Comparison of ENCODE assay signal across 14 cellular contexts in the genomic region with DNA sequence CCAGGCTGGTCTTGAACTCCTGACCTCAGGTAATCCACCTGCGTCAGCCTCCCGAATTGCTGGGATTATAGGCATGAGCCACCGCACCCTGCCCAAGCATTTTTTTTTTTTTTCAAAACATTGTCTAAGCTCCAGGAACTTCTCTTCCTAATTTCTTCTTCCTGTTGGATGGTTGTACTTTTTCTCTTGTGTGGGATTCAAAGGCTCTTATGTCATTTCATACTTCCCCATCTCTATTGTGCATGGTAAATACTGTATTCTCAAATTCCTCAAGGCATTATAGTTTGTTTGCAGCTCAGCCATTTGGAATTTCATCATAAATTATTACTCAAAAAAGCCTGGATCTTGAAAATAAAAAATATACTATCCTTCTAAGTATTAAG.
A peak's percentile ranks its signal among the peaks of the same experiment; 100 is the strongest.
DNase-seq lines count a peak whose midpoint lies in the region; ATAC-seq lines count a peak whose summit lies in the region.
"Had no signal": no experiment of that assay in that cellular context is flagged by ENCODE, and none has a peak within 500 bp of the region (broad histone marks: within the 10 kb centered on the region; RNA-seq: fewer than 3 reads in every experiment).

No MANE protein-coding gene starts in this region.

- in situ Hi-C loops in GM23248 (cut with MboI): no loop called here

- WGBS in GM23248 (ENCODE audit: low coverage in 1 of 2, low lambda C conversion rate in 2 of 2, missing lambda C conversion rate in 2 of 2), 2 experiments: 64 to 67% methylated on average over 3 of the region's 3 CpGs
- 100% methylated on average over 1 to 2 of the region's 3 CpGs for WGBS in mesodermal cell (ENCODE audit: insufficient coverage in 2 of 2), 2 experiments

- H3K4me2 ChIP-seq in GM23248 (ENCODE audit: unreplicated experiment): peak overlapping the region; percentile 50

- H3K9me3 Mint-ChIP-seq in activated CD4-positive, alpha-beta memory T cell treated with anti-CD3 and anti-CD28 coated beads for 36 hours: no peaks in the 10 kb centered on the region
- H3K9me3 Mint-ChIP-seq: CD4-positive, alpha-beta T cell; HFFc6 had no signal

- CTCF ChIA-PET in activated CD4-positive, alpha-beta memory T cell treated with anti-CD3 and anti-CD28 coated beads for 36 hours (lab: Charles Lee): no interaction called here

- DNase-seq in Right ventricle myocardium superior (no peak), Right ventricle myocardium inferior (ENCODE audit: missing footprints) (no peak), GM23248 (peak; percentile 20), dermis blood vessel endothelial cell (peak; percentile 36), NCI-H69 (lab: John Stamatoyannopoulos, UW) (no peak)
- DNase-seq in activated CD4-positive, alpha-beta memory T cell treated with anti-CD3 and anti-CD28 coated beads for 36 hours: no peak
- DNase-seq: CD4-positive, alpha-beta T cell; DMS79; HCEC 1CT; HFFc6 had no signal

- no peaks in the 10 kb centered on the region for H4K20me1 ChIP-seq in GM23248 (ENCODE audit: insufficient read depth)
- H4K20me1 ChIP-seq: BLaER1 treated with 17β-estradiol and CSF1 and Interleukin-3, amounts not matched to agents 10 nM and 100 nM had no signal

- no peak overlapping the region for H3K4me3 Mint-ChIP-seq in activated CD4-positive, alpha-beta memory T cell treated with anti-CD3 and anti-CD28 coated beads for 36 hours
- H3K4me3 Mint-ChIP-seq: CD4-positive, alpha-beta T cell; HFFc6 had no signal

- H3K9ac ChIP-seq in GM23248: 0 out of 2 replicates have a peak overlapping the region, but pooled peaks have one; percentile 16
- H3K9ac ChIP-seq: BLaER1 treated with 17β-estradiol and CSF1 and Interleukin-3, amounts not matched to agents 10 nM and 100 nM had no signal

- H3K27me3 Mint-ChIP-seq in activated CD4-positive, alpha-beta memory T cell treated with anti-CD3 and anti-CD28 coated beads for 36 hours: peaks cover 2% of the 10 kb centered on the region
- H3K27me3 Mint-ChIP-seq: CD4-positive, alpha-beta T cell had no signal

- no peaks in the 10 kb centered on the region for H3K79me2 ChIP-seq in GM23248 (ENCODE audit: insufficient read depth)

- H3K4me3 ChIP-seq in GM23248 (no peak overlapping the region), mesodermal cell (ENCODE audit: extremely low read depth, insufficient read depth, low read length, poor library complexity, severe bottlenecking) (no peak overlapping the region)
- H3K4me3 ChIP-seq: BLaER1 treated with 17β-estradiol and CSF1 and Interleukin-3, amounts not matched to agents 10 nM and 100 nM had no signal

- H3K9me2 ChIP-seq in GM23248 (ENCODE audit: insufficient read depth): no peaks in the 10 kb centered on the region

- POLR2A ChIA-PET in activated CD4-positive, alpha-beta memory T cell treated with anti-CD3 and anti-CD28 coated beads for 36 hours (lab: Charles Lee): no interaction called here

- H3F3A ChIP-seq in GM23248 (ENCODE audit: insufficient read depth): peaks cover 16% of the 10 kb centered on the region

- H3K4me1 Mint-ChIP-seq in activated CD4-positive, alpha-beta memory T cell treated with anti-CD3 and anti-CD28 coated beads for 36 hours (ENCODE audit: low read depth): peaks cover 13% of the 10 kb centered on the region

- H3K27ac Mint-ChIP-seq in activated CD4-positive, alpha-beta memory T cell treated with anti-CD3 and anti-CD28 coated beads for 36 hours: no peak overlapping the region
- H3K27ac Mint-ChIP-seq: CD4-positive, alpha-beta T cell; HFFc6 had no signal

- H3K27ac ChIP-seq in GM23248 (peak overlapping the region; percentile 63), mesodermal cell (ENCODE audit: low read depth, low read length, severe bottlenecking) (peak overlapping the region; percentile 19)
- H3K27ac ChIP-seq: 22Rv1; BLaER1 treated with 17β-estradiol and CSF1 and Interleukin-3, amounts not matched to agents 10 nM and 100 nM had no signal

- peaks cover 17% of the 10 kb centered on the region for H3K4me1 ChIP-seq in GM23248 (ENCODE audit: insufficient read depth)
- H3K4me1 ChIP-seq in mesodermal cell (ENCODE audit: control insufficient read depth, insufficient read depth, low read length, poor library complexity, severe bottlenecking): peaks cover 20% of the 10 kb centered on the region

- H3K27me3 ChIP-seq in GM23248 (replicated peaks; ENCODE audit: insufficient read depth): no peaks in the 10 kb centered on the region
- H3K27me3 ChIP-seq: BLaER1 treated with 17β-estradiol and CSF1 and Interleukin-3, amounts not matched to agents 10 nM and 100 nM had no signal

- H3K9me3 ChIP-seq in GM23248 (ENCODE audit: low read depth) (no peaks in the 10 kb centered on the region), mesodermal cell (ENCODE audit: control insufficient read depth, low read length) (no peaks in the 10 kb centered on the region)
- H3K9me3 ChIP-seq: BLaER1 treated with 17β-estradiol and CSF1 and Interleukin-3, amounts not matched to agents 10 nM and 100 nM had no signal

- no peaks in the 10 kb centered on the region for H3K36me3 ChIP-seq in GM23248 (ENCODE audit: low read depth)
- no peaks in the 10 kb centered on the region for H3K36me3 ChIP-seq in mesodermal cell (ENCODE audit: control insufficient read depth, insufficient read depth, low read length)
- H3K36me3 ChIP-seq: BLaER1 treated with 17β-estradiol and CSF1 and Interleukin-3, amounts not matched to agents 10 nM and 100 nM had no signal

- H2AFZ ChIP-seq in GM23248: peak overlapping the region; percentile 59

- intact Hi-C loops in Right ventricle myocardium superior (cut with DNase I) (no loop called here), Right ventricle myocardium inferior (cut with DNase I) (no loop called here)
- intact Hi-C loops in activated CD4-positive, alpha-beta memory T cell treated with anti-CD3 and anti-CD28 coated beads for 36 hours (cut with micrococcal nuclease): no loop called here

- ATAC-seq in Right ventricle myocardium superior (ENCODE audit: poor library complexity) (peak; percentile 18), Right ventricle myocardium inferior (no peak), GM18907 (IDR thresholded peaks at IDR 0.05; ENCODE audit: unreplicated experiment) (no peak)

- H3K36me3 Mint-ChIP-seq in activated CD4-positive, alpha-beta memory T cell treated with anti-CD3 and anti-CD28 coated beads for 36 hours: no peaks in the 10 kb centered on the region

Comparison
In these comparisons a context has a peak if more than half of its experiments do, and no peak if none do; other contexts are left out.
1. DNase-seq: peak in GM23248 (single experiment) and dermis blood vessel endothelial cell (single experiment); none in Right ventricle myocardium superior (single experiment), Right ventricle myocardium inferior (single experiment), NCI-H69 (single experiment) and activated CD4-positive, alpha-beta memory T cell treated with anti-CD3 and anti-CD28 coated beads for 36 hours (single experiment).